ENCODE assay signal across 1 cellular context in genomic region chr1:180515857-180516388, GRCh38.
A peak's percentile ranks its signal among the peaks of the same experiment; 100 is the strongest.
TF ChIP-seq lines count a peak whose summit lies in the region.

No MANE protein-coding gene starts in this region.

TF ChIP-seq in HepG2, 621 proteins besides CTCF, POLR2A, EP300 and RAD21 (continued from another document and continues in another):
- TF ChIP-seq MNT (IDR thresholded peaks at IDR 0.05) (no peak), ZNF788 (CRISPR knock-in tag; IDR thresholded peaks at IDR 0.05; ENCODE audit: borderline replicate concordance) (no peak; the same call in 1 of the 2 replicates), BCL6 (CRISPR knock-in tag; IDR thresholded peaks at IDR 0.05) (0 out of 2 replicates have a peak, but pooled peaks have one; percentile 19), ZNF580 (CRISPR knock-in tag; IDR thresholded peaks at IDR 0.05; ENCODE audit: borderline replicate concordance, low read depth) (peak; percentile 38; the same call in 1 of the 2 replicates), KDM2A (CRISPR knock-in tag; IDR thresholded peaks at IDR 0.05; ENCODE audit: borderline replicate concordance, low read depth) (peak; percentile 48; the same call in 1 of the 2 replicates), ZBED4 (CRISPR knock-in tag; IDR thresholded peaks at IDR 0.05; ENCODE audit: borderline replicate concordance) (peak; percentile 60; the same call in 1 of the 2 replicates), KLF12 (CRISPR knock-in tag; IDR thresholded peaks at IDR 0.05; ENCODE audit: borderline replicate concordance) (0 out of 2 replicates have a peak, but pooled peaks have one; percentile 24), TFE3 (CRISPR knock-in tag; IDR thresholded peaks at IDR 0.05) (no peak), ZUFSP (CRISPR knock-in tag; IDR thresholded peaks at IDR 0.05; ENCODE audit: borderline replicate concordance) (no peak), ONECUT2 (CRISPR knock-in tag; IDR thresholded peaks at IDR 0.05) (no peak), HMGXB4 (CRISPR knock-in tag; IDR thresholded peaks at IDR 0.05; ENCODE audit: borderline replicate concordance in 1 of 2, low read depth in 1 of 2) (peak in 1 of 2 experiments; percentile 58; a peak in 1 of 4 replicates), ZNF331 (CRISPR knock-in tag; IDR thresholded peaks at IDR 0.05) (peak; percentile 52; the same call in 1 of the 2 replicates), RXRA (CRISPR knock-in tag; IDR thresholded peaks at IDR 0.05) (no peak), ZFP36L2 (CRISPR knock-in tag; IDR thresholded peaks at IDR 0.05) (no peak), TFAP4 (IDR thresholded peaks at IDR 0.05; ENCODE audit: borderline replicate concordance, low read depth) (0 out of 2 replicates have a peak, but pooled peaks have one; percentile 18), ZNF264 (CRISPR knock-in tag; IDR thresholded peaks at IDR 0.05) (peak; percentile 42; the same call in 1 of the 2 replicates), TCF7L2 (IDR thresholded peaks at IDR 0.05; ENCODE audit: low read depth, low read length) (no peak), HNRNPK (IDR thresholded peaks at IDR 0.05; ENCODE audit: low read depth, low read length, poor library complexity, severe bottlenecking) (no peak), MED1 (CRISPR knock-in tag; IDR thresholded peaks at IDR 0.05) (0 out of 2 replicates have a peak, but pooled peaks have one; percentile 17), ZNF33A (CRISPR knock-in tag; IDR thresholded peaks at IDR 0.05; ENCODE audit: borderline replicate concordance) (no peak), ZKSCAN1 (IDR thresholded peaks at IDR 0.05; ENCODE audit: low read length) (no peak), ZNF337 (CRISPR knock-in tag; IDR thresholded peaks at IDR 0.05; ENCODE audit: borderline replicate concordance, low read depth) (0 out of 2 replicates have a peak, but pooled peaks have one; percentile 37), FOXK1 (CRISPR knock-in tag; IDR thresholded peaks at IDR 0.05; ENCODE audit: borderline replicate concordance, low read depth) (0 out of 2 replicates have a peak, but pooled peaks have one; percentile 19), HOXA5 (CRISPR knock-in tag; IDR thresholded peaks at IDR 0.05) (peak; percentile 68; the same call in 1 of the 2 replicates), YY1 (IDR thresholded peaks at IDR 0.05; ENCODE audit: insufficient read depth, insufficient replicate concordance, low read depth, low read length) (no peak), ZNF740 (CRISPR knock-in tag; IDR thresholded peaks at IDR 0.05) (no peak), ZBTB43 (CRISPR knock-in tag; conservative IDR thresholded peaks at IDR 0.05) (0 out of 2 replicates have a peak, but pooled peaks have one; percentile 18), KAT8 (CRISPR knock-in tag; IDR thresholded peaks at IDR 0.05) (0 out of 2 replicates have a peak, but pooled peaks have one; percentile 24), SRF (IDR thresholded peaks at IDR 0.05; ENCODE audit: low read depth, low read length) (no peak), ELF3 (CRISPR knock-in tag; IDR thresholded peaks at IDR 0.05) (0 out of 2 replicates have a peak, but pooled peaks have one; percentile 35), MED8 (CRISPR knock-in tag; IDR thresholded peaks at IDR 0.05; ENCODE audit: insufficient replicate concordance) (no peak), HOXA3 (CRISPR knock-in tag; IDR thresholded peaks at IDR 0.05) (no peak; the same call in 1 of the 2 replicates), ZNF770 (CRISPR knock-in tag; IDR thresholded peaks at IDR 0.05) (no peak)
